Comparison of ENCODE assay signal across 14 cellular contexts in genomic region chr17:68400404-68400735, GRCh38. TPM values are rescaled to one million over a fixed set of nuclear protein-coding genes. Genes with fewer than 3 reads are reported as not detected.
DNase-seq lines count a peak whose midpoint lies in the region; ATAC-seq and TF ChIP-seq lines count a peak whose summit lies in the region.
"Had no signal": no experiment of that assay in that cellular context is flagged by ENCODE, and none has a peak within 500 bp of the region (broad histone marks: within the 10 kb centered on the region; RNA-seq: fewer than 3 reads in every experiment).

No MANE protein-coding gene starts in this region.

- TF ChIP-seq CTCF in AG04450 (IDR thresholded peaks at IDR 0.05; ENCODE audit: low read depth, low read length) = no peak
- no peak for TF ChIP-seq CTCF in IMR-90 (conservative IDR thresholded peaks at IDR 0.05; ENCODE audit: low read depth, low read length)
- no peak for TF ChIP-seq CTCF in omental fat pad (IDR thresholded peaks at IDR 0.05)
- TF ChIP-seq CTCF in BE2C (IDR thresholded peaks at IDR 0.05; ENCODE audit: low read depth, low read length) = no peak

- H3K27ac ChIP-seq in AG04450 (ENCODE audit: low read depth, low read length) (peak overlapping the region; percentile 47), IMR-90 (ENCODE audit: insufficient read depth, low read length) (no peak overlapping the region), angular gyrus (ENCODE audit: low read depth, low read length) (peak overlapping the region; percentile 1)
- H3K27ac ChIP-seq: body of pancreas, foreskin keratinocyte, thoracic aorta had no signal

- DNase-seq in AG04450 (ENCODE audit: low read depth, low spot score) = no peak
- no peak for DNase-seq in IMR-90
- no peak for DNase-seq in omental fat pad (ENCODE audit: low spot score)
- DNase-seq in BE2C = no peak
- no peak for DNase-seq in DMS 273 (lab: John Stamatoyannopoulos, UW; ENCODE audit: unreplicated experiment)
- DNase-seq in effector CD4-positive, alpha-beta T cell = no peak
- DNase-seq: body of pancreas; effector CD8-positive, alpha-beta T cell; foreskin keratinocyte; SHP77; spleen had no signal

- H3K36me3 ChIP-seq in IMR-90 (ENCODE audit: control insufficient read depth, insufficient read depth, low read length) (no peaks in the 10 kb centered on the region), BE2C (no peaks in the 10 kb centered on the region)
- H3K36me3 ChIP-seq: thoracic aorta had no signal

- H3K18ac ChIP-seq in IMR-90 (ENCODE audit: low read depth, low read length) = no peak overlapping the region

- H2BK15ac ChIP-seq in IMR-90 (ENCODE audit: low read depth, low read length) = no peak overlapping the region

- no peak overlapping the region for H4K91ac ChIP-seq in IMR-90 (ENCODE audit: insufficient read depth, low read depth, low read length)

- no CpG with 5 or more reads among the region's 4 CpGs for WGBS in IMR-90 (ENCODE audit: extremely low coverage in 2 of 2, insufficient read length in 1 of 2), 2 experiments

- no peak overlapping the region for H2BK5ac ChIP-seq in IMR-90 (ENCODE audit: low read depth, low read length, poor library complexity, severe bottlenecking)

- no peaks in the 10 kb centered on the region for H3K27me3 ChIP-seq in AG04450 (ENCODE audit: control insufficient read depth, insufficient read depth, low read length)
- no peaks in the 10 kb centered on the region for H3K27me3 ChIP-seq in IMR-90 (ENCODE audit: control insufficient read depth, insufficient read depth, low read length)
- no peaks in the 10 kb centered on the region for H3K27me3 ChIP-seq in BE2C
- H3K27me3 ChIP-seq: body of pancreas, foreskin keratinocyte, spleen had no signal

- peak overlapping the region; percentile 44 for H2AFZ ChIP-seq in IMR-90 (replicated peaks; ENCODE audit: low read length, poor library complexity)

- in situ Hi-C loops in IMR-90 (cut with MboI; ENCODE audit: low sequenced_read_pairs) = loop anchor here (5.0 kb wide), 1 partner anchor 138 kb away; no protein-coding TSS in a partner anchor

- H3K23ac ChIP-seq in IMR-90 (ENCODE audit: low read depth, low read length) = no peak overlapping the region

- no peak for TF ChIP-seq RAD21 in IMR-90 (IDR thresholded peaks at IDR 0.05; ENCODE audit: low read length)

- peaks cover 5% of the 10 kb centered on the region for H3K9me1 ChIP-seq in IMR-90 (ENCODE audit: insufficient read depth, low read length)

- H2AK9ac ChIP-seq in IMR-90 (replicated peaks; ENCODE audit: low read depth, low read length, poor library complexity) = no peak overlapping the region

- dilution Hi-C loops in IMR-90 (cut with HindIII; ENCODE audit: low sequenced_read_pairs, unreplicated experiment) = no loop called here

- no peak overlapping the region for H4K5ac ChIP-seq in IMR-90 (ENCODE audit: low read depth, low read length)

- CTCF ChIA-PET in AG04450 (lab: Charles Lee) = interaction anchor here (0.7 to 3.8 kb wide), 5 partner anchors 11 to 200 kb away, joined by 3 to 72 read pairs (median 7); no protein-coding TSS in a partner anchor
- CTCF ChIA-PET in IMR-90 (lab: Yijun Ruan, JAX) = interaction anchor here (1.9 to 2.2 kb wide), 3 partner anchors 12 to 109 kb away, joined by 9 to 27 read pairs (median 24); partner anchors contain the start of genes ARSG and SLC16A6

- intact Hi-C loops in IMR-90 (cut with micrococcal nuclease) = no loop called here

- H3K4me2 ChIP-seq in IMR-90 (ENCODE audit: low read depth, low read length) = no peak overlapping the region

- H3K79me1 ChIP-seq in IMR-90 (ENCODE audit: low read depth in 1 of 2, low read length in 2 of 2) = no peaks in the 10 kb centered on the region

- peak overlapping the region; percentile 59; the same call in 1 of the 2 replicates for H2BK120ac ChIP-seq in IMR-90 (ENCODE audit: low read depth, low read length)

- no peak overlapping the region for H3K4me3 ChIP-seq in AG04450 (ENCODE audit: low read depth, low read length)
- no peak overlapping the region for H3K4me3 ChIP-seq in IMR-90 (ENCODE audit: insufficient read depth, low read depth, low read length)
- no peak overlapping the region for H3K4me3 ChIP-seq in BE2C (ENCODE audit: low read depth, low read length)
- H3K4me3 ChIP-seq: body of pancreas, spleen, thoracic aorta had no signal

- 0 out of 2 replicates have a peak overlapping the region, but pooled peaks have one; percentile 11 for H3K4ac ChIP-seq in IMR-90 (ENCODE audit: low read depth, low read length)

- no peak overlapping the region for H3K9ac ChIP-seq in IMR-90 (ENCODE audit: low read depth, low read length)

- H4K20me1 ChIP-seq in IMR-90 (ENCODE audit: insufficient read depth, low read length) = no peaks in the 10 kb centered on the region

- no TSS peak for BruUV-seq in IMR-90 (replicated peaks; lab: Mats Ljungman, UMichigan)

- ATAC-seq in IMR-90 (ENCODE audit: low read depth) (no peak), omental fat pad (ENCODE audit: low FRiP score) (peak; percentile 25), GM18907 (IDR thresholded peaks at IDR 0.05; ENCODE audit: unreplicated experiment) (no peak)
- ATAC-seq: body of pancreas, foreskin keratinocyte had no signal

- peaks cover under 1% of the 10 kb centered on the region; the same call in 1 of the 2 replicates for H3K9me3 ChIP-seq in AG04450 (ENCODE audit: control insufficient read depth, insufficient read depth, low read length)
- no peaks in the 10 kb centered on the region for H3K9me3 ChIP-seq in IMR-90 (ENCODE audit: control insufficient read depth, insufficient read depth, low read length)
- H3K9me3 ChIP-seq in BE2C = no peaks in the 10 kb centered on the region
- H3K9me3 ChIP-seq: body of pancreas had no signal

- peaks cover 4% of the 10 kb centered on the region for H3K4me1 ChIP-seq in IMR-90 (ENCODE audit: control insufficient read depth, insufficient read depth, low read length)
- no peaks in the 10 kb centered on the region for H3K4me1 ChIP-seq in BE2C
- H3K4me1 ChIP-seq: body of pancreas, foreskin keratinocyte had no signal

- H3K56ac ChIP-seq in IMR-90 (ENCODE audit: extremely low read depth, insufficient read depth, low read length) = no peak overlapping the region

- H2BK20ac ChIP-seq in IMR-90 (ENCODE audit: low read depth, low read length) = 0 out of 2 replicates have a peak overlapping the region, but pooled peaks have one; percentile 1

- no peak overlapping the region for H4K8ac ChIP-seq in IMR-90 (ENCODE audit: low read depth in 2 of 2, low read length in 2 of 2)

- 0 out of 2 replicates have a peak overlapping the region, but pooled peaks have one; percentile 70 for H3K14ac ChIP-seq in IMR-90 (replicated peaks; ENCODE audit: low read depth, low read length)

- H2AK5ac ChIP-seq in IMR-90 (ENCODE audit: low read depth, low read length) = no peak overlapping the region

- POLR2A ChIA-PET in AG04450 (lab: Yijun Ruan, JAX) = interaction anchor here (1.2 kb wide), 1 partner anchor 46 kb away, joined by 9 read pairs; no protein-coding TSS in a partner anchor
- POLR2A ChIA-PET in IMR-90 (lab: Charles Lee; ENCODE audit: unreplicated experiment) = no interaction called here

- TF ChIP-seq POLR2A in IMR-90 (IDR thresholded peaks at IDR 0.05; ENCODE audit: low read depth, low read length) = no peak

TF ChIP-seq in IMR-90, 13 proteins besides CTCF, POLR2A, EP300 and RAD21:
- TF ChIP-seq RCOR1 (IDR thresholded peaks at IDR 0.05; ENCODE audit: insufficient replicate concordance, low read length) (no peak), RFX5 (IDR thresholded peaks at IDR 0.05; ENCODE audit: low read depth, low read length) (no peak), CEBPB (IDR thresholded peaks at IDR 0.05; ENCODE audit: low read depth, low read length) (no peak), FOS (IDR thresholded peaks at IDR 0.05; ENCODE audit: low read depth, low read length) (no peak), BHLHE40 (IDR thresholded peaks at IDR 0.05; ENCODE audit: low read depth, low read length) (no peak), MXI1 (IDR thresholded peaks at IDR 0.05; ENCODE audit: borderline replicate concordance, low read depth, low read length) (no peak), SMC3 (IDR thresholded peaks at IDR 0.05; ENCODE audit: low read depth, low read length) (no peak)

RNA-seq across cellular contexts. Expression of gene WIPI1, which starts 56.9 kb away (rescaled TPM):
- polyA plus RNA-seq in AG04450 (2011; rRNA removed) (121 and 125 TPM in 2 replicates), IMR-90 (2012; rRNA removed) (69.4 and 78.6 TPM in 2 replicates)
- polyA minus RNA-seq in AG04450 (2011; rRNA and poly(A)+ RNA removed) = 104 and 107 TPM in 2 replicates
- total RNA-seq in IMR-90 (2012; rRNA removed) (74.2 and 129 TPM in 2 replicates), omental fat pad (100 to 1,000 TPM in 1 of 4 donors, 10 to 100 TPM in 3; 50.1 to 101 (median 60.2) TPM)
- polyA plus RNA-seq in IMR-90 (2012; cell fraction: cytosol; rRNA removed) = 45.3 and 55.4 TPM in 2 replicates
- 42.7 and 88.2 TPM in 2 replicates for polyA plus RNA-seq in IMR-90 (2012; cell fraction: nucleus; rRNA removed; ENCODE audit: low replicate concordance)
- 5.2 TPM for polyA plus RNA-seq in BE2C (2012; ENCODE audit: insufficient read depth, insufficient read length, low read depth)
